9 cellular contexts compared by ENCODE assay signal in genomic region chr1:23019851-23020625, GRCh38. TPM values are rescaled to one million over a fixed set of nuclear protein-coding genes. Genes with fewer than 3 reads are reported as not detected.
DNase-seq lines count a peak whose midpoint lies in the region; ATAC-seq and FAIRE-seq lines count a peak whose summit lies in the region.
"Had no signal": no experiment of that assay in that cellular context is flagged by ENCODE, and none has a peak within 500 bp of the region (broad histone marks: within the 10 kb centered on the region; RNA-seq: fewer than 3 reads in every experiment).

No MANE protein-coding gene starts in this region.

- peaks cover 2% of the 10 kb centered on the region for H3K4me1 ChIP-seq in right cardiac atrium (ENCODE audit: control insufficient read depth, insufficient read depth, low read length)

- H3K27ac ChIP-seq in angular gyrus (ENCODE audit: low read depth, low read length) (peak overlapping the region; percentile 55), right cardiac atrium (ENCODE audit: low read length) (peak overlapping the region; percentile 80)

- H3K4me3 ChIP-seq in right cardiac atrium (ENCODE audit: low read length) = peak overlapping the region; percentile 95

- FAIRE-seq in RCC 7860 (lab: Jason Lieb, UNC) = no peak

- no peaks in the 10 kb centered on the region for H3K9me3 ChIP-seq in right cardiac atrium (ENCODE audit: control insufficient read depth, low read length)

- H3K27me3 ChIP-seq in right cardiac atrium (ENCODE audit: control insufficient read depth, insufficient read depth) = no peaks in the 10 kb centered on the region

- intact Hi-C loops in right cardiac atrium (cut with DNase I) = no loop called here

- ATAC-seq in GM18870 (IDR thresholded peaks at IDR 0.05; ENCODE audit: unreplicated experiment) (peak; percentile 14), HG03135 (IDR thresholded peaks at IDR 0.05; ENCODE audit: unreplicated experiment) (peak; percentile 23), right cardiac atrium (peak; percentile 15 to 24)

- DNase-seq in AG20443 (ENCODE audit: low spot score) (peak; percentile 48), RPMI8226 (peak; percentile 54), right cardiac atrium (peak; percentile 19 to 77 (median 72)), renal cortical epithelial cell (ENCODE audit: low read depth) (peak; percentile 27), RCC 7860 (ENCODE audit: low spot score) (no peak)

- under 1% methylated on average over 43 of the region's 43 CpGs for WGBS in right cardiac atrium

RNA-seq across cellular contexts. Expression of gene KDM1A, which starts 0.8 kb away (rescaled TPM):
- total RNA-seq in right cardiac atrium (10 to 100 TPM; 29.1 to 34.4 (median 32.6) TPM), renal cortical epithelial cell (112 and 124 TPM in 2 replicates)
- polyA plus RNA-seq in right cardiac atrium = 22.9 TPM

RNA-seq across cellular contexts. Expression of gene TEX46, which starts 4.4 kb away (rescaled TPM):
- total RNA-seq in right cardiac atrium (not detected), renal cortical epithelial cell (not detected in 2 replicates)
- polyA plus RNA-seq in right cardiac atrium = not detected
- total RNA-seq: subcutaneous adipose tissue had no signal

RNA-seq across cellular contexts. Expression of gene LACTBL1, which starts 47.4 kb away (rescaled TPM):
- total RNA-seq in right cardiac atrium = not detected
- polyA plus RNA-seq in right cardiac atrium = not detected
- not detected in 2 replicates for total RNA-seq in renal cortical epithelial cell
- total RNA-seq: subcutaneous adipose tissue had no signal
